In genomic region chr14:73576391-73576790, GRCh38 we compare ENCODE assay signal across 16 cellular contexts. TPM values are rescaled to one million over a fixed set of nuclear protein-coding genes. Genes with fewer than 3 reads are reported as not detected.
"Had no signal": no experiment of that assay in that cellular context is flagged by ENCODE, and none has a peak within 500 bp of the region (broad histone marks: within the 10 kb centered on the region; RNA-seq: fewer than 3 reads in every experiment).

No MANE protein-coding gene starts in this region.

- H3K4me1 ChIP-seq: thyroid gland had no signal

- H3K9me3 ChIP-seq: heart left ventricle, thyroid gland had no signal

- H3K4me1 Mint-ChIP-seq: activated CD4-positive, alpha-beta memory T cell treated with anti-CD3 and anti-CD28 coated beads, Interleukin-2, amount 10 ng/mL, durations not matched to agents 7 days and 5 days; naive thymus-derived CD4-positive, alpha-beta T cell; stimulated activated memory B cell treated with anti-CD40 and anti-IgM and Interleukin-4, amounts not matched to agents 10 μg/mL and 1 μg/mL and 100 μg/mL, for 72 hours had no signal

- H3K4me3 ChIP-seq: heart left ventricle, thyroid gland had no signal

- H3K27ac ChIP-seq: heart left ventricle, thyroid gland had no signal

- H3K9me3 Mint-ChIP-seq: activated CD4-positive, alpha-beta memory T cell treated with anti-CD3 and anti-CD28 coated beads, Interleukin-2, amount 10 ng/mL, durations not matched to agents 7 days and 5 days; activated naive CD4-positive, alpha-beta T cell treated with anti-CD3 and anti-CD28 coated beads, Interleukin-2, amount 50 U/mL, for 72 hours; naive thymus-derived CD4-positive, alpha-beta T cell; stimulated activated memory B cell treated with anti-CD40 and anti-IgM and Interleukin-4, amounts not matched to agents 10 μg/mL and 1 μg/mL and 100 μg/mL, for 72 hours; T-helper 1 cell treated with Interleukin-12 subunit alpha and Interleukin-12 subunit beta and Interleukin-4 antibody, amounts not matched to agents 30 μg/mL and 1 μg/mL, for 36 hours had no signal

- H3K27ac Mint-ChIP-seq: activated CD4-positive, alpha-beta memory T cell treated with anti-CD3 and anti-CD28 coated beads, Interleukin-2, amount 10 ng/mL, durations not matched to agents 7 days and 5 days; activated naive CD4-positive, alpha-beta T cell treated with anti-CD3 and anti-CD28 coated beads, Interleukin-2, amount 50 U/mL, for 72 hours; naive thymus-derived CD4-positive, alpha-beta T cell; stimulated activated memory B cell treated with anti-CD40 and anti-IgM and Interleukin-4, amounts not matched to agents 10 μg/mL and 1 μg/mL and 100 μg/mL, for 72 hours; T-helper 1 cell treated with Interleukin-12 subunit alpha and Interleukin-12 subunit beta and Interleukin-4 antibody, amounts not matched to agents 30 μg/mL and 1 μg/mL, for 36 hours had no signal

- DNase-seq: activated CD4-positive, alpha-beta memory T cell treated with anti-CD3 and anti-CD28 coated beads, Interleukin-2, amount 10 ng/mL, durations not matched to agents 7 days and 5 days; activated CD4-positive, alpha-beta T cell treated with anti-CD3 and anti-CD28 coated beads for 4 hours; activated effector memory CD4-positive, alpha-beta T cell treated with anti-CD3 and anti-CD28 coated beads, Interleukin-2, amount 50 U/mL, for 16 hours; activated T-cell treated with anti-CD3 and anti-CD28 coated beads, Interleukin-2, amount 50 U/mL, for 48 hours; amniotic stem cell; caudate nucleus; heart left ventricle; naive thymus-derived CD4-positive, alpha-beta T cell; retina; stimulated activated CD4-positive, alpha-beta T cell treated with anti-CD3 and anti-CD28 coated beads, Interleukin-2, amount 100 ng/mL, for 48 hours; thyroid gland had no signal

- H3K4me3 Mint-ChIP-seq: activated CD4-positive, alpha-beta memory T cell treated with anti-CD3 and anti-CD28 coated beads, Interleukin-2, amount 10 ng/mL, durations not matched to agents 7 days and 5 days; naive thymus-derived CD4-positive, alpha-beta T cell; stimulated activated memory B cell treated with anti-CD40 and anti-IgM and Interleukin-4, amounts not matched to agents 10 μg/mL and 1 μg/mL and 100 μg/mL, for 72 hours; T-helper 1 cell treated with Interleukin-12 subunit alpha and Interleukin-12 subunit beta and Interleukin-4 antibody, amounts not matched to agents 30 μg/mL and 1 μg/mL, for 36 hours had no signal

- ATAC-seq: activated naive CD4-positive, alpha-beta T cell treated with anti-CD3 and anti-CD28 coated beads, Interleukin-2, amount 50 U/mL, for 72 hours; naive thymus-derived CD4-positive, alpha-beta T cell; stimulated activated memory B cell treated with anti-CD40 and anti-IgM and Interleukin-4, amounts not matched to agents 10 μg/mL and 1 μg/mL and 100 μg/mL, for 72 hours had no signal

- H3K27me3 ChIP-seq: heart left ventricle, thyroid gland had no signal

- H3K27me3 Mint-ChIP-seq: activated CD4-positive, alpha-beta memory T cell treated with anti-CD3 and anti-CD28 coated beads, Interleukin-2, amount 10 ng/mL, durations not matched to agents 7 days and 5 days; naive thymus-derived CD4-positive, alpha-beta T cell; stimulated activated memory B cell treated with anti-CD40 and anti-IgM and Interleukin-4, amounts not matched to agents 10 μg/mL and 1 μg/mL and 100 μg/mL, for 72 hours had no signal

RNA-seq across cellular contexts. Expression of gene HEATR4, which starts 17.6 kb away (rescaled TPM):
- total RNA-seq: activated CD4-positive, alpha-beta memory T cell treated with anti-CD3 and anti-CD28 coated beads, Interleukin-2, amount 10 ng/mL, durations not matched to agents 7 days and 5 days; activated naive CD4-positive, alpha-beta T cell treated with anti-CD3 and anti-CD28 coated beads, Interleukin-2, amount 50 U/mL, for 72 hours had no signal

RNA-seq across cellular contexts. Expression of gene ACOT6, which starts 35.9 kb away (rescaled TPM):
- total RNA-seq: activated CD4-positive, alpha-beta memory T cell treated with anti-CD3 and anti-CD28 coated beads, Interleukin-2, amount 10 ng/mL, durations not matched to agents 7 days and 5 days; activated naive CD4-positive, alpha-beta T cell treated with anti-CD3 and anti-CD28 coated beads, Interleukin-2, amount 50 U/mL, for 72 hours; frontal cortex; mononuclear cell; thyroid gland had no signal
- polyA plus RNA-seq: heart left ventricle; naive thymus-derived CD4-positive, alpha-beta T cell had no signal
